24 cellular contexts compared by ENCODE assay signal in the genomic region with DNA sequence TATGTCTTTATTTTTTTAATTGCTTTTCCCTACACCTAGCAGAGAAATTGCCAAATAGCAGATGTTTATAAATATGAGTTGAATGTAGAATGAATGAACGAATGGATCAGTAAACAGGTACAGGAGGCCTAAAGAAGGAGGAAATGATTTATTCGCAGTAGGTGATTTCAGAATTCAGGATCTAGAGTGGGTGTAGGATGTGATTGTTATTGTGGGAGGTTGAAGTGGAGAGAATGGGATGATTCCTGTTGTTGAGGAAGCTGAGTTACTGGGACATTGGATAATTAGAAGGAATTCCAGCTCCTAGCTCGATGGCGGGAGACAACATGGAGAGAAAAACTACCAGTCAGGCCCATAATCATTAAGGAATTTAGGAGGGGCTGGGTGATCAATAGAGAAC.
"Had no signal": no experiment of that assay in that cellular context is flagged by ENCODE, and none has a peak within 500 bp of the region (broad histone marks: within the 10 kb centered on the region; RNA-seq: fewer than 3 reads in every experiment).

No MANE protein-coding gene starts in this region.

- H3K27ac ChIP-seq: lower lobe of right lung, testis, upper lobe of right lung had no signal

- H3K36me3 Mint-ChIP-seq: activated naive CD4-positive, alpha-beta T cell treated with anti-CD3 and anti-CD28 coated beads, Interleukin-2, amount 10 ng/mL, durations not matched to agents 7 days and 5 days; naive B cell had no signal

- DNase-seq: activated CD4-positive, alpha-beta memory T cell treated with anti-CD3 and anti-CD28 coated beads, Interleukin-2, amount 10 ng/mL, durations not matched to agents 7 days and 5 days; activated CD4-positive, alpha-beta T cell treated with anti-CD3 and anti-CD28 coated beads, Interleukin-2, amount 10 ng/mL, durations not matched to agents 24 days and 14 days; activated effector memory CD4-positive, alpha-beta T cell treated with Interleukin-2 at 50 U/mL for 16 hours; activated naive CD4-positive, alpha-beta T cell treated with anti-CD3 and anti-CD28 coated beads, Interleukin-2, amount 10 ng/mL, durations not matched to agents 7 days and 5 days; activated T-cell treated with anti-CD3 and anti-CD28 coated beads, Interleukin-2, amount 50 U/mL, for 72 hours; amygdala; effector CD8-positive, alpha-beta T cell; left colon; lower lobe of right lung; mesendoderm; naive B cell; occipital lobe; sigmoid colon; stimulated activated CD4-positive, alpha-beta T cell treated with anti-CD3 and anti-CD28 coated beads, Interleukin-15, amount 100 ng/mL, for 24 hours; stomach; testis; upper lobe of right lung had no signal

- H3K27ac Mint-ChIP-seq: activated CD4-positive, alpha-beta memory T cell treated with anti-CD3 and anti-CD28 coated beads, Interleukin-2, amount 10 ng/mL, durations not matched to agents 7 days and 5 days; activated CD4-positive, alpha-beta T cell treated with anti-CD3 and anti-CD28 coated beads, Interleukin-2, amount 10 ng/mL, durations not matched to agents 24 days and 14 days; activated naive CD4-positive, alpha-beta T cell treated with anti-CD3 and anti-CD28 coated beads, Interleukin-2, amount 10 ng/mL, durations not matched to agents 7 days and 5 days; activated T-cell treated with anti-CD3 and anti-CD28 coated beads, Interleukin-2, amount 50 U/mL, for 72 hours; dendritic cell treated with granulocyte-macrophage colony-stimulating factor and Interleukin-4, amounts not matched to agents 40 ng/mL and 50 ng/mL, for 4 days; stimulated activated memory B cell treated with anti-CD40 and anti-IgM and Interleukin-4, amounts not matched to agents 10 μg/mL and 1 μg/mL and 100 μg/mL, for 72 hours; T-helper 1 cell treated with Interleukin-12 subunit alpha and Interleukin-12 subunit beta and Interleukin-4 antibody, amounts not matched to agents 30 μg/mL and 1 μg/mL, for 36 hours had no signal

- H3K9me3 ChIP-seq: lower lobe of right lung, sigmoid colon, stomach, testis, upper lobe of right lung had no signal

- H3K27me3 ChIP-seq: cardiac muscle cell, sigmoid colon, stomach, testis, upper lobe of right lung had no signal

- H3K27me3 Mint-ChIP-seq: activated CD4-positive, alpha-beta memory T cell treated with anti-CD3 and anti-CD28 coated beads, Interleukin-2, amount 10 ng/mL, durations not matched to agents 7 days and 5 days; activated CD4-positive, alpha-beta T cell treated with anti-CD3 and anti-CD28 coated beads, Interleukin-2, amount 10 ng/mL, durations not matched to agents 24 days and 14 days; activated naive CD4-positive, alpha-beta T cell treated with anti-CD3 and anti-CD28 coated beads, Interleukin-2, amount 10 ng/mL, durations not matched to agents 7 days and 5 days; dendritic cell treated with granulocyte-macrophage colony-stimulating factor and Interleukin-4, amounts not matched to agents 40 ng/mL and 50 ng/mL, for 4 days; naive B cell; stimulated activated memory B cell treated with anti-CD40 and anti-IgM and Interleukin-4, amounts not matched to agents 10 μg/mL and 1 μg/mL and 100 μg/mL, for 72 hours had no signal

- H3K4me3 ChIP-seq: cardiac muscle cell, lower lobe of right lung, sigmoid colon, smooth muscle cell, stomach, testis, upper lobe of right lung had no signal

- H3K9me3 Mint-ChIP-seq: activated CD4-positive, alpha-beta memory T cell treated with anti-CD3 and anti-CD28 coated beads, Interleukin-2, amount 10 ng/mL, durations not matched to agents 7 days and 5 days; activated CD4-positive, alpha-beta T cell treated with anti-CD3 and anti-CD28 coated beads, Interleukin-2, amount 10 ng/mL, durations not matched to agents 24 days and 14 days; activated naive CD4-positive, alpha-beta T cell treated with anti-CD3 and anti-CD28 coated beads, Interleukin-2, amount 10 ng/mL, durations not matched to agents 7 days and 5 days; activated T-cell treated with anti-CD3 and anti-CD28 coated beads, Interleukin-2, amount 50 U/mL, for 72 hours; dendritic cell treated with granulocyte-macrophage colony-stimulating factor and Interleukin-4, amounts not matched to agents 40 ng/mL and 50 ng/mL, for 4 days; naive B cell; neural crest cell; stimulated activated memory B cell treated with anti-CD40 and anti-IgM and Interleukin-4, amounts not matched to agents 10 μg/mL and 1 μg/mL and 100 μg/mL, for 72 hours; T-helper 1 cell treated with Interleukin-12 subunit alpha and Interleukin-12 subunit beta and Interleukin-4 antibody, amounts not matched to agents 30 μg/mL and 1 μg/mL, for 36 hours had no signal

- H3K4me3 Mint-ChIP-seq: activated CD4-positive, alpha-beta memory T cell treated with anti-CD3 and anti-CD28 coated beads, Interleukin-2, amount 10 ng/mL, durations not matched to agents 7 days and 5 days; activated CD4-positive, alpha-beta T cell treated with anti-CD3 and anti-CD28 coated beads, Interleukin-2, amount 10 ng/mL, durations not matched to agents 24 days and 14 days; activated naive CD4-positive, alpha-beta T cell treated with anti-CD3 and anti-CD28 coated beads, Interleukin-2, amount 10 ng/mL, durations not matched to agents 7 days and 5 days; activated T-cell treated with anti-CD3 and anti-CD28 coated beads, Interleukin-2, amount 50 U/mL, for 72 hours; dendritic cell treated with granulocyte-macrophage colony-stimulating factor and Interleukin-4, amounts not matched to agents 40 ng/mL and 50 ng/mL, for 4 days; naive B cell; neural crest cell; stimulated activated memory B cell treated with anti-CD40 and anti-IgM and Interleukin-4, amounts not matched to agents 10 μg/mL and 1 μg/mL and 100 μg/mL, for 72 hours; T-helper 1 cell treated with Interleukin-12 subunit alpha and Interleukin-12 subunit beta and Interleukin-4 antibody, amounts not matched to agents 30 μg/mL and 1 μg/mL, for 36 hours had no signal

- H3K36me3 ChIP-seq: cardiac muscle cell, lower lobe of right lung, sigmoid colon, stomach, upper lobe of right lung had no signal

- ATAC-seq: activated T-cell treated with anti-CD3 and anti-CD28 coated beads, Interleukin-2, amount 50 U/mL, for 72 hours; esophagus mucosa; left colon; lower lobe of right lung; stimulated activated memory B cell treated with anti-CD40 and anti-IgM and Interleukin-4, amounts not matched to agents 10 μg/mL and 1 μg/mL and 100 μg/mL, for 72 hours; upper lobe of right lung had no signal
